ENCODE assay signal across 16 cellular contexts in the genomic region with DNA sequence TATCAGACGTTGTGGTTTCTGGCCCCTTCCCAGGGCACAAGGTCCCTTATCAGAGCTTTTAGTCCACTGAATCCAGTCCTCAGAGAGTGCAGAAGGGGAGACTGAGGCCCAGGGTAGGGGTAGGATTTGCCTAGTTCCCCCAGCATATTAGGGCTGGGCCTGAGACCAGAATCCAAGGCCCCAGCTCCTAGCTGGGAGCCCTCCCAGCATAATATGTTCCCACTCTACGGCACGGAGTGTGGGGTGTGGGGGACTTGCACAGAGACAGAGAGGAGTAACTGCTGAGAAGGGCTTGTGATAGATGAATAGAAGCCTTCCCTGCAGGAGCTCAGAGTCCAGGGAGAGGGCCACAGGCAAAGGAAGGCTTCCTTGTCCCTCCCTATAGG.
"Had no signal": no experiment of that assay in that cellular context is flagged by ENCODE, and none has a peak within 500 bp of the region (broad histone marks: within the 10 kb centered on the region; RNA-seq: fewer than 3 reads in every experiment).

No MANE protein-coding gene starts in this region.

- H3K4me2 ChIP-seq: smooth muscle cell had no signal

- H3K4me3 Mint-ChIP-seq: natural killer cell; stimulated activated naive CD8-positive, alpha-beta T cell treated with anti-CD3 and anti-CD28 coated beads, Interleukin-15, amount 100 ng/mL, for 72 hours had no signal

- H3K9me3 ChIP-seq: gastroesophageal sphincter, heart left ventricle, left lung, neutrophil, prostate gland, right atrium auricular region, suprapubic skin, transverse colon had no signal

- H3K9me3 Mint-ChIP-seq: natural killer cell; stimulated activated naive CD8-positive, alpha-beta T cell treated with anti-CD3 and anti-CD28 coated beads, Interleukin-15, amount 100 ng/mL, for 72 hours had no signal

- H3K79me2 ChIP-seq: parathyroid adenoma had no signal

- H2AFZ ChIP-seq: parathyroid adenoma had no signal

- DNase-seq: cerebellar nuclear complex, cortex of kidney had no signal

- H3K4me1 ChIP-seq: foreskin keratinocyte, gastroesophageal sphincter, left lung, parathyroid adenoma, prostate gland, right atrium auricular region, suprapubic skin, transverse colon had no signal

- H3K27me3 ChIP-seq: heart left ventricle, left lung, neutrophil, right atrium auricular region, suprapubic skin, transverse colon had no signal

- H3K36me3 Mint-ChIP-seq: natural killer cell had no signal

- H3K27ac ChIP-seq: epithelial cell of prostate, foreskin keratinocyte, gastroesophageal sphincter, heart left ventricle, left lung, neutrophil, parathyroid adenoma, prostate gland, right atrium auricular region, suprapubic skin, transverse colon had no signal

- H3K36me3 ChIP-seq: gastroesophageal sphincter, heart left ventricle, left lung, neutrophil, prostate gland, right atrium auricular region, suprapubic skin, transverse colon had no signal

- H3K4me3 ChIP-seq: gastroesophageal sphincter, heart left ventricle, left lung, prostate gland, right atrium auricular region, smooth muscle cell, suprapubic skin, transverse colon had no signal

- H3K9ac ChIP-seq: parathyroid adenoma had no signal

- H3K27me3 Mint-ChIP-seq: stimulated activated naive CD8-positive, alpha-beta T cell treated with anti-CD3 and anti-CD28 coated beads, Interleukin-15, amount 100 ng/mL, for 72 hours had no signal

- H3K4me1 Mint-ChIP-seq: natural killer cell; stimulated activated naive CD8-positive, alpha-beta T cell treated with anti-CD3 and anti-CD28 coated beads, Interleukin-15, amount 100 ng/mL, for 72 hours had no signal

- H3K27ac Mint-ChIP-seq: natural killer cell; stimulated activated naive CD8-positive, alpha-beta T cell treated with anti-CD3 and anti-CD28 coated beads, Interleukin-15, amount 100 ng/mL, for 72 hours had no signal
